Comparison of ENCODE assay signal across 21 cellular contexts in the genomic region with DNA sequence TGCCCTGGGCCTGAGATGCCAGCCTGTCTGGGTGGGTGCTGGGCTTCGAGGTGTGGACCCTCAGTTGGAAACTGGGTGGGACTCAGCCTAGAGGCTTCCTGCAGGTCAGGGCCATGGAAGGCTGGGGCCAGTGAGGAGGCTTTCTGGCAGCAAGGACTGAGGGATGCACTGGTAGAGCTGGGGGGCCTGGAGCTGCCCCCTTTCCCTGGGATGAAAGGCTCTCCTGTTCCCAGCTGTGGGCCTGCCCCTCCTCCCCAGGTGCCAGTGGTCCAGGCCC. TPM values are rescaled to one million over a fixed set of nuclear protein-coding genes. Genes with fewer than 3 reads are reported as not detected.
DNase-seq lines count a peak whose midpoint lies in the region; ATAC-seq and TF ChIP-seq lines count a peak whose summit lies in the region.
"Had no signal": no experiment of that assay in that cellular context is flagged by ENCODE, and none has a peak within 500 bp of the region (broad histone marks: within the 10 kb centered on the region; RNA-seq: fewer than 3 reads in every experiment).

No MANE protein-coding gene starts in this region.

- peak overlapping the region; percentile 17 for H3K4me3 Mint-ChIP-seq in activated naive CD8-positive, alpha-beta T cell
- no peak overlapping the region for H3K4me3 Mint-ChIP-seq in activated naive CD8-positive, alpha-beta T cell treated with anti-CD3 and anti-CD28 coated beads, Interleukin-2, amount 50 U/mL, for 24 hours
- peak overlapping the region; percentile 77 for H3K4me3 Mint-ChIP-seq in chondrocyte (ENCODE audit: unreplicated experiment)
- H3K4me3 Mint-ChIP-seq: HFFc6 had no signal

- H3K27me3 Mint-ChIP-seq in activated naive CD8-positive, alpha-beta T cell, result peaks cover 10% of the 10 kb centered on the region
- H3K27me3 Mint-ChIP-seq in activated naive CD8-positive, alpha-beta T cell treated with anti-CD3 and anti-CD28 coated beads, Interleukin-2, amount 50 U/mL, for 24 hours, result peaks cover 49% of the 10 kb centered on the region
- H3K27me3 Mint-ChIP-seq in chondrocyte (ENCODE audit: low read depth), result no peaks in the 10 kb centered on the region

- no peak for DNase-seq in activated naive CD8-positive, alpha-beta T cell treated with anti-CD3 and anti-CD28 coated beads, Interleukin-2, amount 50 U/mL, for 24 hours
- DNase-seq in chondrocyte (ENCODE audit: low spot score), result no peak
- DNase-seq in cortex of kidney (lab: John Stamatoyannopoulos, UW), result no peak
- DNase-seq: AML-193, DMS79, HFFc6, KG1, NCI-H1092, NCI-H1436, NCI-H187 treated with DMSO at 0.1 percent for 48 hours, NCI-H2107, NCI-H446 treated with DMSO at 0.1 percent for 48 hours, NCI-H526 treated with DMSO at 0.1 percent for 48 hours, SHP77 had no signal

- H3K27ac Mint-ChIP-seq in activated naive CD8-positive, alpha-beta T cell, result no peak overlapping the region
- no peak overlapping the region for H3K27ac Mint-ChIP-seq in activated naive CD8-positive, alpha-beta T cell treated with anti-CD3 and anti-CD28 coated beads, Interleukin-2, amount 50 U/mL, for 24 hours
- peak overlapping the region; percentile 54 for H3K27ac Mint-ChIP-seq in chondrocyte (ENCODE audit: unreplicated experiment)
- H3K27ac Mint-ChIP-seq: HFFc6 had no signal

- H3K4me3 ChIP-seq in neutrophil (ENCODE audit: low read depth in 1 of 2, low read length in 1 of 2), result peak overlapping the region; percentile 85 to 90

- H3K9me3 Mint-ChIP-seq in activated naive CD8-positive, alpha-beta T cell (ENCODE audit: low read depth), result no peaks in the 10 kb centered on the region
- no peaks in the 10 kb centered on the region for H3K9me3 Mint-ChIP-seq in activated naive CD8-positive, alpha-beta T cell treated with anti-CD3 and anti-CD28 coated beads, Interleukin-2, amount 50 U/mL, for 24 hours
- no peaks in the 10 kb centered on the region for H3K9me3 Mint-ChIP-seq in chondrocyte (ENCODE audit: low read depth)
- H3K9me3 Mint-ChIP-seq: HFFc6 had no signal

- peaks cover 2% of the 10 kb centered on the region for H3K36me3 Mint-ChIP-seq in activated naive CD8-positive, alpha-beta T cell
- H3K36me3 Mint-ChIP-seq in activated naive CD8-positive, alpha-beta T cell treated with anti-CD3 and anti-CD28 coated beads, Interleukin-2, amount 50 U/mL, for 24 hours (ENCODE audit: low read depth), result no peaks in the 10 kb centered on the region
- H3K36me3 Mint-ChIP-seq in chondrocyte (ENCODE audit: low read depth), result peaks cover 19% of the 10 kb centered on the region

- peaks cover 19% of the 10 kb centered on the region for H3K27me3 ChIP-seq in neutrophil

- H3K9me3 ChIP-seq in neutrophil, result peaks cover 4% of the 10 kb centered on the region

- peaks cover 50 to 52% of the 10 kb centered on the region in 2 experiments for H3K4me1 ChIP-seq in neutrophil (ENCODE audit: control insufficient read depth in 1 of 2, insufficient read depth in 1 of 2, low read depth in 1 of 2, low read length in 1 of 2)

- TF ChIP-seq CTCF in VCaP (conservative IDR thresholded peaks at IDR 0.05), result no peak
- no peak for TF ChIP-seq CTCF in chondrocyte (IDR thresholded peaks at IDR 0.05)
- no peak for TF ChIP-seq CTCF in neutrophil (IDR thresholded peaks at IDR 0.05)

- peaks cover 34% of the 10 kb centered on the region for H3K36me3 ChIP-seq in neutrophil

- H3K4me1 Mint-ChIP-seq in activated naive CD8-positive, alpha-beta T cell (ENCODE audit: low read depth), result peaks cover 8% of the 10 kb centered on the region
- peaks cover 12% of the 10 kb centered on the region for H3K4me1 Mint-ChIP-seq in activated naive CD8-positive, alpha-beta T cell treated with anti-CD3 and anti-CD28 coated beads, Interleukin-2, amount 50 U/mL, for 24 hours
- H3K4me1 Mint-ChIP-seq in chondrocyte (ENCODE audit: low read depth), result peaks cover 55% of the 10 kb centered on the region

- ATAC-seq in activated naive CD8-positive, alpha-beta T cell treated with anti-CD3 and anti-CD28 coated beads, Interleukin-2, amount 50 U/mL, for 24 hours, result no peak
- ATAC-seq in HG02798 (IDR thresholded peaks at IDR 0.05; ENCODE audit: poor library complexity, unreplicated experiment), result no peak
- no peak for ATAC-seq in HG02759 (IDR thresholded peaks at IDR 0.05; ENCODE audit: unreplicated experiment)

- peak overlapping the region; percentile 78; the same call in 1 of the 2 replicates for H3K27ac ChIP-seq in VCaP
- peak overlapping the region; percentile 66 for H3K27ac ChIP-seq in neutrophil

RNA-seq across cellular contexts. Expression of gene SEPTIN5, which starts 2.5 kb away (rescaled TPM):
- total RNA-seq in chondrocyte, result 113 to 214 TPM (median 197 TPM) in 3 replicates
- total RNA-seq: HepG2, HT-29 had no signal

RNA-seq across cellular contexts. Expression of gene GP1BB, which starts 6.6 kb away (rescaled TPM):
- 36.4 to 63.4 TPM (median 56.0 TPM) in 3 replicates for total RNA-seq in chondrocyte
- total RNA-seq: HepG2, HT-29 had no signal

RNA-seq across cellular contexts. Expression of gene TBX1, which starts 43.8 kb away (rescaled TPM):
- total RNA-seq in chondrocyte, result 0.28 to 20.8 TPM in 2 of 3 replicates, not detected in the other
- total RNA-seq: HepG2, HT-29 had no signal
